Comparison of ENCODE assay signal across 17 cellular contexts in genomic region chr6:169828176-169828575, GRCh38.
DNase-seq lines count a peak whose midpoint lies in the region; ATAC-seq and TF ChIP-seq lines count a peak whose summit lies in the region.
"Had no signal": no experiment of that assay in that cellular context is flagged by ENCODE, and none has a peak within 500 bp of the region (broad histone marks: within the 10 kb centered on the region; RNA-seq: fewer than 3 reads in every experiment).

No MANE protein-coding gene starts in this region.

- H3K4me3 Mint-ChIP-seq in Caco-2 (ENCODE audit: unreplicated experiment): no peak overlapping the region
- H3K4me3 Mint-ChIP-seq in H9: no peak overlapping the region
- no peak overlapping the region for H3K4me3 Mint-ChIP-seq in progenitor cell of endocrine pancreas (ENCODE audit: low read depth)
- H3K4me3 Mint-ChIP-seq: CD4-positive, alpha-beta memory T cell had no signal

- H3K27me3 Mint-ChIP-seq in Caco-2 (ENCODE audit: insufficient read depth, unreplicated experiment) (no peaks in the 10 kb centered on the region), H9 (ENCODE audit: low read depth) (peaks cover 40% of the 10 kb centered on the region), progenitor cell of endocrine pancreas (no peaks in the 10 kb centered on the region)

- no peak overlapping the region for H2BK12ac ChIP-seq in H9 (ENCODE audit: insufficient read length, low read depth, low read length)

- peaks cover 35% of the 10 kb centered on the region for H3K4me1 ChIP-seq in Caco-2
- peaks cover 7% of the 10 kb centered on the region; the same call in 1 of the 2 replicates for H3K4me1 ChIP-seq in H9 (ENCODE audit: insufficient read depth, low read length)
- peaks cover 0 to 7% (median 4%) of the 10 kb centered on the region in 4 donors for H3K4me1 ChIP-seq in esophagus muscularis mucosa
- H3K4me1 ChIP-seq in Karpas-422 (ENCODE audit: low read length): peaks cover 3% of the 10 kb centered on the region

- DNase-seq in Caco-2: no peak
- DNase-seq in H9: peak; percentile 20
- DNase-seq in esophagus muscularis mucosa (ENCODE audit: extremely low spot score): peak; percentile 55
- DNase-seq in progenitor cell of endocrine pancreas (ENCODE audit: low spot score, unreplicated experiment): peak; percentile 8
- no peak for DNase-seq in Karpas-422
- DNase-seq in DMS53 (lab: John Stamatoyannopoulos, UW): no peak
- DNase-seq: CD4-positive, alpha-beta memory T cell; KG1; MV-4-11; NCI-H187; NCI-H2227 treated with DMSO at 0.1 percent for 48 hours; NCI-H510A treated with DMSO at 0.1 percent for 48 hours; NCI-H82; SHP77 treated with DMSO at 0.1 percent for 48 hours had no signal

- H3K9me3 ChIP-seq in Caco-2 (no peaks in the 10 kb centered on the region), H9 (ENCODE audit: control insufficient read depth, low read depth, low read length) (no peaks in the 10 kb centered on the region), esophagus muscularis mucosa (peaks cover 0 to 4% (median 0%) of the 10 kb centered on the region in 4 donors), Karpas-422 (ENCODE audit: low read length) (no peaks in the 10 kb centered on the region)

- CTCF ChIA-PET in Caco-2 (lab: Charles Lee): no interaction called here

- intact Hi-C loops in Caco-2 (cut with micrococcal nuclease; ENCODE audit: unreplicated experiment) (no loop called here), esophagus muscularis mucosa (cut with DNase I) (no loop called here)

- H3K9me3 Mint-ChIP-seq in Caco-2 (ENCODE audit: unreplicated experiment) (peaks cover 6% of the 10 kb centered on the region), H9 (peaks cover 23 to 24% of the 10 kb centered on the region in 2 experiments), progenitor cell of endocrine pancreas (ENCODE audit: low read depth) (peaks cover 6% of the 10 kb centered on the region)

- H4K91ac ChIP-seq in H9 (ENCODE audit: insufficient read length, low read depth, low read length): no peak overlapping the region

- H3K4ac ChIP-seq in H9 (ENCODE audit: low read depth, low read length): no peak overlapping the region

- no peak overlapping the region for H3K18ac ChIP-seq in H9 (ENCODE audit: insufficient read length, low read depth, low read length)

- H3K4me3 ChIP-seq in Caco-2 (ENCODE audit: low read depth, low read length) (no peak overlapping the region), esophagus muscularis mucosa (no peak overlapping the region), Karpas-422 (ENCODE audit: low read length) (no peak overlapping the region)
- H3K4me3 ChIP-seq: BLaER1 had no signal

- H3K14ac ChIP-seq in H9 (ENCODE audit: insufficient read depth, low read length): no peak overlapping the region

- H3K9me2 ChIP-seq in Karpas-422 (replicated peaks; ENCODE audit: insufficient read depth, low read length): no peaks in the 10 kb centered on the region

- H3K27ac Mint-ChIP-seq in Caco-2 (ENCODE audit: unreplicated experiment) (peak overlapping the region; percentile 42), H9 (no peak overlapping the region), progenitor cell of endocrine pancreas (no peak overlapping the region)
- H3K27ac Mint-ChIP-seq: CD4-positive, alpha-beta memory T cell had no signal

- no peak overlapping the region for H2BK15ac ChIP-seq in H9 (ENCODE audit: low read depth, low read length)

- no peaks in the 10 kb centered on the region for H3K23me2 ChIP-seq in H9 (ENCODE audit: insufficient read length, low read depth, low read length, poor library complexity, severe bottlenecking)

- no peak overlapping the region for H3K56ac ChIP-seq in H9 (ENCODE audit: insufficient read length, low read depth, low read length)

- no CpG with 5 or more reads among the region's 13 CpGs for WGBS in H9 (ENCODE audit: extremely low coverage, insufficient read length, low lambda C conversion rate)
- 73% methylated on average over 13 of the region's 13 CpGs for WGBS in esophagus muscularis mucosa

- H3K36me3 Mint-ChIP-seq in Caco-2 (ENCODE audit: insufficient read depth, unreplicated experiment) (peaks cover 7% of the 10 kb centered on the region), H9 (ENCODE audit: insufficient read depth in 1 of 3, low read depth in 3 of 3) (peaks cover 4 to 22% (median 18%) of the 10 kb centered on the region in 3 experiments; a peak in 6 of 7 replicates), progenitor cell of endocrine pancreas (ENCODE audit: insufficient read depth) (peaks cover 2% of the 10 kb centered on the region)
- H3K36me3 Mint-ChIP-seq: CD4-positive, alpha-beta memory T cell had no signal

- ATAC-seq in HG03097 (IDR thresholded peaks at IDR 0.05; ENCODE audit: low FRiP score, unreplicated experiment): no peak
- ATAC-seq: HepG2 had no signal

- H3K79me2 ChIP-seq in H9 (ENCODE audit: insufficient read depth, low read length): no peaks in the 10 kb centered on the region
- H3K79me2 ChIP-seq in Karpas-422 (ENCODE audit: low read length): no peaks in the 10 kb centered on the region

- no peak overlapping the region for H2BK20ac ChIP-seq in H9 (ENCODE audit: low read depth, low read length, poor library complexity, severe bottlenecking)

- no peak overlapping the region for H2AK5ac ChIP-seq in H9 (ENCODE audit: insufficient read length, low read length)

- no peak overlapping the region for H2BK120ac ChIP-seq in H9 (ENCODE audit: low read depth, low read length, poor library complexity, severe bottlenecking)

- no peaks in the 10 kb centered on the region for H3K27me3 ChIP-seq in Caco-2 (replicated peaks; ENCODE audit: control insufficient read depth, insufficient read depth, low read length)
- H3K27me3 ChIP-seq in H9 (ENCODE audit: insufficient read depth, low read length): peaks cover 2% of the 10 kb centered on the region; the same call in 1 of the 2 replicates
- peaks cover 0 to 39% (median 0%) of the 10 kb centered on the region in 4 donors for H3K27me3 ChIP-seq in esophagus muscularis mucosa
- H3K27me3 ChIP-seq in Karpas-422 (ENCODE audit: low read length): no peaks in the 10 kb centered on the region

- TF ChIP-seq EP300 in esophagus muscularis mucosa (IDR thresholded peaks at IDR 0.05): no peak

- H3T11ph ChIP-seq in H9 (ENCODE audit: low read length): no peak overlapping the region

- H3K27ac ChIP-seq in H9 (ENCODE audit: insufficient read length, low read depth, low read length): no peak overlapping the region
- H3K27ac ChIP-seq in esophagus muscularis mucosa (replicated peaks in 1 of 4): no peak overlapping the region
- H3K27ac ChIP-seq in Karpas-422 (ENCODE audit: low read length): no peak overlapping the region
- H3K27ac ChIP-seq: BLaER1 had no signal

- no peak overlapping the region for H4K5ac ChIP-seq in H9 (ENCODE audit: insufficient read length, low read depth, low read length)

- peaks cover 41% of the 10 kb centered on the region for H3K4me1 Mint-ChIP-seq in Caco-2 (ENCODE audit: low read depth, unreplicated experiment)
- H3K4me1 Mint-ChIP-seq in H9: peaks cover 63 to 73% of the 10 kb centered on the region in 2 experiments
- peaks cover 21% of the 10 kb centered on the region for H3K4me1 Mint-ChIP-seq in progenitor cell of endocrine pancreas (ENCODE audit: low read depth)

- H3K4me2 ChIP-seq in H9 (ENCODE audit: insufficient read depth, insufficient read length, low read length) (no peak overlapping the region), Karpas-422 (ENCODE audit: low read depth, low read length, poor library complexity, severe bottlenecking) (no peak overlapping the region)
- H3K4me2 ChIP-seq: BLaER1 had no signal

- no peaks in the 10 kb centered on the region for H3K79me1 ChIP-seq in H9 (ENCODE audit: insufficient read depth, low read depth, low read length, poor library complexity, severe bottlenecking)

- H4K20me1 ChIP-seq in H9 (ENCODE audit: control insufficient read depth, insufficient read depth, insufficient read length) (no peaks in the 10 kb centered on the region), Karpas-422 (ENCODE audit: insufficient read depth, low read depth, low read length) (no peaks in the 10 kb centered on the region)

- TF ChIP-seq CTCF in Caco-2 (IDR thresholded peaks at IDR 0.05; ENCODE audit: insufficient read depth in 1 of 2, low read depth in 1 of 2, low read length in 1 of 2, severe bottlenecking in 1 of 2, unreplicated experiment in 1 of 2): no peak
- TF ChIP-seq CTCF in H9 (conservative IDR thresholded peaks at IDR 0.05): no peak
- no peak for TF ChIP-seq CTCF in esophagus muscularis mucosa (IDR thresholded peaks at IDR 0.05)
- TF ChIP-seq CTCF in progenitor cell of endocrine pancreas (IDR thresholded peaks at IDR 0.05; ENCODE audit: unreplicated experiment): no peak

- H3K23ac ChIP-seq in H9 (ENCODE audit: insufficient read length, low read depth, low read length): no peak overlapping the region

- POLR2A ChIA-PET in Caco-2 (lab: Charles Lee): no interaction called here

- BruUV-seq in Caco-2 (replicated peaks; lab: Mats Ljungman, UMichigan): no TSS peak

- no peak overlapping the region for H4K8ac ChIP-seq in H9 (replicated peaks; ENCODE audit: insufficient read length, low read depth, low read length)

- H3K9ac ChIP-seq in H9 (ENCODE audit: extremely low read depth, insufficient read length, low read length): no peak overlapping the region
- H3K9ac ChIP-seq in Karpas-422 (ENCODE audit: low read length): no peak overlapping the region
- H3K9ac ChIP-seq: BLaER1 had no signal

- H2BK5ac ChIP-seq in H9 (ENCODE audit: insufficient read length, low read length): no peak overlapping the region

- no peaks in the 10 kb centered on the region for H3K36me3 ChIP-seq in Caco-2 (ENCODE audit: control insufficient read depth, insufficient read depth, low read length)
- H3K36me3 ChIP-seq in esophagus muscularis mucosa: no peaks in the 10 kb centered on the region
- H3K36me3 ChIP-seq in Karpas-422 (ENCODE audit: insufficient read depth, low read length): no peaks in the 10 kb centered on the region
- H3K36me3 ChIP-seq: BLaER1 had no signal

- TF ChIP-seq POLR2A in esophagus muscularis mucosa (IDR thresholded peaks at IDR 0.05; ENCODE audit: low read depth): no peak

- H2AFZ ChIP-seq in H9 (ENCODE audit: low read length): no peak overlapping the region
- H2AFZ ChIP-seq in Karpas-422 (ENCODE audit: low read length): no peak overlapping the region

Comparison
In these comparisons a context has a peak if more than half of its experiments do, and no peak if none do; other contexts are left out.
1. DNase-seq: peak in H9 (single experiment), esophagus muscularis mucosa (single experiment) and progenitor cell of endocrine pancreas (single experiment); none in Caco-2 (0 of 2), Karpas-422 (single experiment) and DMS53 (single experiment).